Comparison of ENCODE assay signal across 30 cellular contexts in genomic region chr13:30830638-30830965, GRCh38.
DNase-seq lines count a peak whose midpoint lies in the region; ATAC-seq and TF ChIP-seq lines count a peak whose summit lies in the region.
"Had no signal": no experiment of that assay in that cellular context is flagged by ENCODE, and none has a peak within 500 bp of the region (broad histone marks: within the 10 kb centered on the region; RNA-seq: fewer than 3 reads in every experiment).

No MANE protein-coding gene starts in this region.

- H3K27me3 ChIP-seq in RWPE2 (ENCODE audit: insufficient read depth, poor library complexity, severe bottlenecking): no peaks in the 10 kb centered on the region
- H3K27me3 ChIP-seq in mesenchymal stem cell (ENCODE audit: control insufficient read depth in 1 of 2, insufficient read depth in 1 of 2, low read length in 2 of 2): peaks cover 0 to 2% of the 10 kb centered on the region in 2 experiments
- no peaks in the 10 kb centered on the region for H3K27me3 ChIP-seq in osteoblast (ENCODE audit: insufficient read depth, low read length)
- H3K27me3 ChIP-seq: BE2C had no signal

- no peaks in the 10 kb centered on the region for H4K20me1 ChIP-seq in osteoblast (ENCODE audit: insufficient read depth, low read length)

- intact Hi-C loops in CD14-positive monocyte (cut with micrococcal nuclease): no loop called here

- no peak overlapping the region for H3K27ac Mint-ChIP-seq in CD14-positive monocyte
- H3K27ac Mint-ChIP-seq: activated CD4-positive, alpha-beta T cell treated with anti-CD3 and anti-CD28 coated beads for 36 hours; activated CD8-positive, alpha-beta T cell treated with anti-CD3 and anti-CD28 coated beads, Interleukin-2, amount 10 ng/mL, durations not matched to agents 7 days and 5 days; activated naive CD8-positive, alpha-beta T cell; dendritic cell treated with granulocyte-macrophage colony-stimulating factor and Interleukin-4, amounts not matched to agents 40 ng/mL and 50 ng/mL, for 4 days; H9; immature natural killer cell; naive thymus-derived CD8-positive, alpha-beta T cell had no signal

- no peak overlapping the region for H2BK15ac ChIP-seq in mesenchymal stem cell (ENCODE audit: low read depth, poor library complexity, severe bottlenecking)

- DNase-seq in CD14-positive monocyte (ENCODE audit: low spot score) (peak; percentile 26), HT1080 (ENCODE audit: low read depth) (peak; percentile 74), RWPE2 (ENCODE audit: low spot score) (no peak), mesenchymal stem cell (no peak), osteoblast (ENCODE audit: insufficient read length, low spot score, missing footprints) (no peak)
- DNase-seq in stimulated activated CD4-positive, alpha-beta T cell treated with anti-CD3 and anti-CD28 coated beads, Interleukin-4, amount 100 ng/mL, for 24 hours: no peak
- DNase-seq: activated CD4-positive, alpha-beta T cell treated with anti-CD3 and anti-CD28 coated beads for 36 hours; activated CD8-positive, alpha-beta T cell treated with anti-CD3 and anti-CD28 coated beads, Interleukin-2, amount 10 ng/mL, durations not matched to agents 7 days and 5 days; activated effector memory CD4-positive, alpha-beta T cell treated with Interleukin-2 at 50 U/mL for 16 hours; aorta; BE2C; caudate nucleus; COR-L47; gastrocnemius medialis; GF-D8; H9; hypothalamus; immature natural killer cell; midbrain; naive thymus-derived CD8-positive, alpha-beta T cell; NCI-H1092 treated with DMSO at 0.1 percent for 48 hours; NCI-H1930; occipital lobe; SK-N-SH; tibial artery had no signal

- H3K9me3 ChIP-seq in RWPE2 (ENCODE audit: severe bottlenecking) (no peaks in the 10 kb centered on the region), mesenchymal stem cell (ENCODE audit: control insufficient read depth, low read length) (no peaks in the 10 kb centered on the region), osteoblast (ENCODE audit: low read depth, low read length) (no peaks in the 10 kb centered on the region)
- H3K9me3 ChIP-seq: BE2C, gastrocnemius medialis, SK-N-SH, tibial artery had no signal

- H4K91ac ChIP-seq in mesenchymal stem cell (ENCODE audit: low read length): peak overlapping the region; percentile 46

- TF ChIP-seq CTCF in CD14-positive monocyte (IDR thresholded peaks at IDR 0.05) (no peak), RWPE2 (IDR thresholded peaks at IDR 0.05; ENCODE audit: poor library complexity, severe bottlenecking) (no peak), osteoblast (IDR thresholded peaks at IDR 0.05; ENCODE audit: extremely low read depth, low read depth, low read length) (no peak)

- H3K27ac ChIP-seq in RWPE2 (ENCODE audit: poor library complexity, severe bottlenecking) (peak overlapping the region; percentile 92), mesenchymal stem cell (ENCODE audit: low read length, poor library complexity, severe bottlenecking) (no peak overlapping the region), osteoblast (ENCODE audit: low read depth, low read length) (no peak overlapping the region)
- H3K27ac ChIP-seq: gastrocnemius medialis, HL-60, tibial artery had no signal

- H2BK5ac ChIP-seq in mesenchymal stem cell (ENCODE audit: low read depth, low read length, poor library complexity, severe bottlenecking): no peak overlapping the region

- no peaks in the 10 kb centered on the region for H3K79me1 ChIP-seq in mesenchymal stem cell (replicated peaks; ENCODE audit: low read length, poor library complexity, severe bottlenecking)

- WGBS in mesenchymal stem cell: no CpG with 5 or more reads among the region's 1 CpG

- H3K36me3 ChIP-seq in RWPE2 (ENCODE audit: low read depth) (no peaks in the 10 kb centered on the region), mesenchymal stem cell (ENCODE audit: control insufficient read depth in 1 of 2, insufficient read depth in 2 of 2, low read depth in 1 of 2, low read length in 2 of 2) (no peaks in the 10 kb centered on the region), osteoblast (ENCODE audit: insufficient read depth, low read length) (no peaks in the 10 kb centered on the region)
- H3K36me3 ChIP-seq: BE2C, gastrocnemius medialis, tibial artery had no signal

- no peak overlapping the region for H2AFZ ChIP-seq in mesenchymal stem cell (ENCODE audit: low read depth, low read length)
- H2AFZ ChIP-seq in osteoblast (ENCODE audit: low read length): no peak overlapping the region

- peak overlapping the region; percentile 19 for H2AK5ac ChIP-seq in mesenchymal stem cell (ENCODE audit: low read length, severe bottlenecking)

- H3K4me2 ChIP-seq in mesenchymal stem cell (ENCODE audit: low read length, poor library complexity, severe bottlenecking) (no peak overlapping the region), osteoblast (ENCODE audit: insufficient read depth, low read length) (no peak overlapping the region)
- H3K4me2 ChIP-seq: SK-N-SH had no signal

- H3K23ac ChIP-seq in mesenchymal stem cell (ENCODE audit: low read length in 2 of 2): no peak overlapping the region

- H3K9ac ChIP-seq in mesenchymal stem cell (ENCODE audit: low read length): no peak overlapping the region
- H3K9ac ChIP-seq: SK-N-SH had no signal

- no peak overlapping the region for H4K8ac ChIP-seq in mesenchymal stem cell (ENCODE audit: low read length)

- H3K4me1 ChIP-seq in RWPE2 (ENCODE audit: insufficient read depth, poor library complexity, severe bottlenecking): peaks cover 30% of the 10 kb centered on the region
- H3K4me1 ChIP-seq in mesenchymal stem cell (ENCODE audit: control insufficient read depth, insufficient read depth, low read depth, low read length): peaks cover 35% of the 10 kb centered on the region
- peaks cover 15% of the 10 kb centered on the region for H3K4me1 ChIP-seq in osteoblast (ENCODE audit: insufficient read depth, low read length)
- H3K4me1 ChIP-seq: gastrocnemius medialis had no signal

- peak overlapping the region in 1 of 2 experiments; percentile 42 for H3K14ac ChIP-seq in mesenchymal stem cell (ENCODE audit: low read length in 2 of 2)

- H3K4me3 Mint-ChIP-seq in CD14-positive monocyte: no peak overlapping the region
- H3K4me3 Mint-ChIP-seq: activated CD4-positive, alpha-beta T cell treated with anti-CD3 and anti-CD28 coated beads for 36 hours; activated CD8-positive, alpha-beta T cell treated with anti-CD3 and anti-CD28 coated beads, Interleukin-2, amount 10 ng/mL, durations not matched to agents 7 days and 5 days; activated naive CD8-positive, alpha-beta T cell; dendritic cell treated with granulocyte-macrophage colony-stimulating factor and Interleukin-4, amounts not matched to agents 40 ng/mL and 50 ng/mL, for 4 days; H9; immature natural killer cell; naive thymus-derived CD8-positive, alpha-beta T cell had no signal

- no peak overlapping the region for H2BK120ac ChIP-seq in mesenchymal stem cell (ENCODE audit: low read depth, low read length)

- peak overlapping the region in 1 of 2 experiments; percentile 38 for H3K18ac ChIP-seq in mesenchymal stem cell (ENCODE audit: low read depth in 1 of 2, low read length in 2 of 2)

- ATAC-seq in RWPE2 (ENCODE audit: low read depth) (no peak), esophagus mucosa (no peak), HG02938 (IDR thresholded peaks at IDR 0.05; ENCODE audit: unreplicated experiment) (no peak)
- ATAC-seq: activated CD4-positive, alpha-beta T cell treated with anti-CD3 and anti-CD28 coated beads for 36 hours; activated CD8-positive, alpha-beta T cell treated with anti-CD3 and anti-CD28 coated beads, Interleukin-2, amount 10 ng/mL, durations not matched to agents 7 days and 5 days; gastrocnemius medialis; naive thymus-derived CD8-positive, alpha-beta T cell had no signal

- H3K4me3 ChIP-seq in RWPE2 (ENCODE audit: severe bottlenecking): no peak overlapping the region
- H3K4me3 ChIP-seq in mesenchymal stem cell (ENCODE audit: insufficient read depth in 1 of 2, low read depth in 1 of 2, low read length in 2 of 2): no peak overlapping the region
- no peak overlapping the region for H3K4me3 ChIP-seq in osteoblast (ENCODE audit: insufficient read depth, low read length)
- H3K4me3 ChIP-seq: gastrocnemius medialis, tibial artery had no signal

- H3K4me1 Mint-ChIP-seq in CD14-positive monocyte: peaks cover 6% of the 10 kb centered on the region
- H3K4me1 Mint-ChIP-seq: immature natural killer cell had no signal

- H3K36me3 Mint-ChIP-seq in CD14-positive monocyte: no peaks in the 10 kb centered on the region
- H3K36me3 Mint-ChIP-seq: activated naive CD8-positive, alpha-beta T cell; immature natural killer cell; naive thymus-derived CD8-positive, alpha-beta T cell had no signal

- H3K27me3 Mint-ChIP-seq in CD14-positive monocyte (ENCODE audit: low read depth in 3 of 3): peaks cover 5 to 17% (median 15%) of the 10 kb centered on the region in 3 donors

- peaks cover 0 to 4% (median 0%) of the 10 kb centered on the region in 7 donors for H3K9me3 Mint-ChIP-seq in CD14-positive monocyte
- H3K9me3 Mint-ChIP-seq: dendritic cell treated with granulocyte-macrophage colony-stimulating factor and Interleukin-4, amounts not matched to agents 40 ng/mL and 50 ng/mL, for 4 days; immature natural killer cell; naive thymus-derived CD8-positive, alpha-beta T cell had no signal

- no peaks in the 10 kb centered on the region for H3K79me2 ChIP-seq in osteoblast (ENCODE audit: insufficient read depth, low read length)

- H2BK12ac ChIP-seq in mesenchymal stem cell (ENCODE audit: low read length in 2 of 2): peak overlapping the region in 1 of 2 experiments; percentile 88

- no peak overlapping the region for H3K4ac ChIP-seq in mesenchymal stem cell (ENCODE audit: low read depth in 1 of 2, low read length in 2 of 2)

Comparison
In these comparisons a context has a peak if more than half of its experiments do, and no peak if none do; other contexts are left out.
1. DNase-seq: peak in CD14-positive monocyte (single experiment) and HT1080 (single experiment); none in RWPE2 (single experiment), mesenchymal stem cell (single experiment), stimulated activated CD4-positive, alpha-beta T cell treated with anti-CD3 and anti-CD28 coated beads, Interleukin-4, amount 100 ng/mL, for 24 hours (single experiment) and osteoblast (single experiment).